8 cellular contexts compared by ENCODE assay signal in genomic region chr14:103385994-103386491, GRCh38. TPM values are rescaled to one million over a fixed set of nuclear protein-coding genes. Genes with fewer than 3 reads are reported as not detected.
DNase-seq lines count a peak whose midpoint lies in the region; ATAC-seq and TF ChIP-seq lines count a peak whose summit lies in the region.

No MANE protein-coding gene starts in this region.

- H3K9me3 Mint-ChIP-seq in T-helper 2 cell treated with Interferon-gamma antibody and Interleukin-4, amounts not matched to agents 5 μg/mL and 100 μg/mL, for 36 hours = no peaks in the 10 kb centered on the region

- ATAC-seq in GM19023 (IDR thresholded peaks at IDR 0.05; ENCODE audit: unreplicated experiment) = peak; percentile 7
- peak; percentile 23 for ATAC-seq in HG03196 (IDR thresholded peaks at IDR 0.05; ENCODE audit: unreplicated experiment)
- peak; percentile 41 for ATAC-seq in left colon
- ATAC-seq in HG03520 (IDR thresholded peaks at IDR 0.05; ENCODE audit: unreplicated experiment) = no peak

- H3K36me3 Mint-ChIP-seq in T-helper 2 cell treated with Interferon-gamma antibody and Interleukin-4, amounts not matched to agents 5 μg/mL and 100 μg/mL, for 36 hours (ENCODE audit: low read depth) = peaks cover 12% of the 10 kb centered on the region

- H3K4me3 Mint-ChIP-seq in T-helper 2 cell treated with Interferon-gamma antibody and Interleukin-4, amounts not matched to agents 5 μg/mL and 100 μg/mL, for 36 hours = peak overlapping the region; percentile 96

- TF ChIP-seq CTCF in cardiac fibroblast (IDR thresholded peaks at IDR 0.05; ENCODE audit: low read depth, low read length) = no peak

- H3K27ac Mint-ChIP-seq in T-helper 2 cell treated with Interferon-gamma antibody and Interleukin-4, amounts not matched to agents 5 μg/mL and 100 μg/mL, for 36 hours = peak overlapping the region; percentile 93

- peak; percentile 26 for DNase-seq in T-helper 2 cell treated with Interferon-gamma antibody and Interleukin-4, amounts not matched to agents 5 μg/mL and 100 μg/mL, for 36 hours (ENCODE audit: low spot score)
- DNase-seq in cardiac fibroblast (ENCODE audit: low read depth in 2 of 2) (peak in 1 of 2 donors; percentile 46), left colon (peak; percentile 49 to 55), AG20443 (ENCODE audit: low spot score) (no peak)
- peak; percentile 12 for DNase-seq in stimulated activated CD8-positive, alpha-beta memory T cell treated with anti-CD3 and anti-CD28 coated beads, Interleukin-12 subunit alpha, Interleukin-12 subunit beta, amount 100 ng/mL, for 4 hours (ENCODE audit: low read depth)

- peaks cover 5% of the 10 kb centered on the region for H3K27me3 Mint-ChIP-seq in T-helper 2 cell treated with Interferon-gamma antibody and Interleukin-4, amounts not matched to agents 5 μg/mL and 100 μg/mL, for 36 hours (ENCODE audit: low read depth)

- intact Hi-C loops in left colon (cut with DNase I, micrococcal nuclease) = no loop called here

- peak overlapping the region; percentile 91 to 92 for H3K4me3 ChIP-seq in cardiac fibroblast (replicated peaks in 1 of 2; ENCODE audit: low read depth in 2 of 2, low read length in 2 of 2)

- H3K4me1 Mint-ChIP-seq in T-helper 2 cell treated with Interferon-gamma antibody and Interleukin-4, amounts not matched to agents 5 μg/mL and 100 μg/mL, for 36 hours (ENCODE audit: low read depth) = peaks cover 33% of the 10 kb centered on the region

RNA-seq across cellular contexts. Expression of gene MARK3, which starts 0.8 kb away (rescaled TPM):
- 10 to 100 TPM; 55.6 to 68.4 TPM for total RNA-seq in left colon

RNA-seq across cellular contexts. Expression of gene EIF5, which starts 52.0 kb away (rescaled TPM):
- 100 to 1,000 TPM; 222 to 295 TPM for total RNA-seq in left colon
